ENCODE assay signal across 7 cellular contexts in the genomic region with DNA sequence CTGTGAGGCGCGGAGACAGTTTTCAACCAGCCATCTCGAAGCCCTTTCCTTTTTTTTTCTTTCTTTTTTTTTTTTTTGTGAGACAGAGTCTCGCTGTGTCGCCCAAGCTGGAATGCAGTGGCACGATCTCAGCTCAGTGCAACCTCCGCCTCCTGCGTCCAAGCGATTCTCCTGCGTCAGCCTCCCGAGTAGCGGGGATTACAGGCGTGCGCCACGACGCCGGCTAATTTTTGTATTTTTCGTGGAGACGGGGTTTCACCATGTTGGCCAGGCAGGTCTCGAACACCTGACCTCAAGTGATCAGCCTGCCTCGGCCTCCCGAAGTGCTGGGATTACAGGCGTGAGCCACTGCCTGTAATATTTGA. TPM values are rescaled to one million over a fixed set of nuclear protein-coding genes. Genes with fewer than 3 reads are reported as not detected.
DNase-seq lines count a peak whose midpoint lies in the region; TF ChIP-seq lines count a peak whose summit lies in the region.
"Not testable (repeated sequence)": the region's sequence is repeated elsewhere in the genome, so short reads cannot be mapped to it uniquely, and the experiment has no call there.

No MANE protein-coding gene starts in this region.

- H3K27me3 ChIP-seq in adipocyte (replicated peaks; ENCODE audit: control insufficient read depth, insufficient read depth, low read length); muscle layer of colon (ENCODE audit: control insufficient read depth in 1 of 2, insufficient read depth in 2 of 2, low read length in 2 of 2): not testable (repeated sequence)
- H3K27me3 ChIP-seq in iPS-15b (ENCODE audit: control insufficient read depth, insufficient read depth, low read length): peaks cover 65% of the 10 kb centered on the region

- H3K9ac ChIP-seq in adipocyte (ENCODE audit: low read length): peak overlapping the region; percentile 90
- H3K9ac ChIP-seq in iPS-15b (ENCODE audit: low read depth, low read length): peak overlapping the region; percentile 56
- peak overlapping the region; percentile 94 for H3K9ac ChIP-seq in muscle layer of colon (ENCODE audit: low read length)

- H3K4me1 ChIP-seq in HEK293 (ENCODE audit: control insufficient read depth, insufficient read depth, low read length); iPS-15b (ENCODE audit: control insufficient read depth, insufficient read depth, low read length); muscle layer of colon (ENCODE audit: insufficient read depth, low read length): not testable (repeated sequence)
- peaks cover 26% of the 10 kb centered on the region for H3K4me1 ChIP-seq in adipocyte (ENCODE audit: control insufficient read depth, insufficient read depth, low read length)

- peaks cover 12% of the 10 kb centered on the region for H3K4me1 Mint-ChIP-seq in T-helper 1 cell treated with Interleukin-12 subunit alpha and Interleukin-12 subunit beta and Interleukin-4 antibody, amounts not matched to agents 30 μg/mL and 1 μg/mL, for 36 hours (ENCODE audit: low read depth)
- H3K4me1 Mint-ChIP-seq in endothelial cell (ENCODE audit: unreplicated experiment): peaks cover 13% of the 10 kb centered on the region

- H3K36me3 ChIP-seq in HEK293 (ENCODE audit: control insufficient read depth in 2 of 2, insufficient read depth in 1 of 2, low read length in 2 of 2) (peaks cover 0 to 25% of the 10 kb centered on the region in 2 experiments; a peak in 1 of 3 replicates), adipocyte (ENCODE audit: control insufficient read depth, insufficient read depth, low read length, severe bottlenecking) (peaks cover 14% of the 10 kb centered on the region), iPS-15b (ENCODE audit: control insufficient read depth, insufficient read depth, low read length) (peaks cover 17% of the 10 kb centered on the region)
- H3K36me3 ChIP-seq in muscle layer of colon (ENCODE audit: insufficient read depth, low read length): not testable (repeated sequence)

- H3K9me3 Mint-ChIP-seq in T-helper 1 cell treated with Interleukin-12 subunit alpha and Interleukin-12 subunit beta and Interleukin-4 antibody, amounts not matched to agents 30 μg/mL and 1 μg/mL, for 36 hours; endothelial cell (ENCODE audit: unreplicated experiment): not testable (repeated sequence)

- POLR2A ChIA-PET in HEK293 (lab: Yijun Ruan, JAX): interaction anchor here (1.2 kb wide), 1 partner anchor 222 kb away, joined by 3 read pairs; no protein-coding TSS in a partner anchor

- not testable (repeated sequence) for H3K9me3 ChIP-seq in HEK293 (ENCODE audit: control insufficient read depth, insufficient read depth, low read depth, low read length); adipocyte (ENCODE audit: control insufficient read depth, low read length); iPS-15b (ENCODE audit: control insufficient read depth, insufficient read depth, low read length); muscle layer of colon (ENCODE audit: low read length)

- H3K36me3 Mint-ChIP-seq in T-helper 1 cell treated with Interleukin-12 subunit alpha and Interleukin-12 subunit beta and Interleukin-4 antibody, amounts not matched to agents 30 μg/mL and 1 μg/mL, for 36 hours (ENCODE audit: low read depth); endothelial cell (ENCODE audit: low read depth, unreplicated experiment): not testable (repeated sequence)

- CTCF ChIA-PET in HEK293 (lab: Yijun Ruan, JAX): interaction anchor here (0.6 kb wide), 1 partner anchor 136 kb away, joined by 3 read pairs; no protein-coding TSS in a partner anchor

- not testable (repeated sequence) for H3K27ac ChIP-seq in HEK293 (ENCODE audit: extremely low read depth, low read depth, low read length)
- peak overlapping the region; percentile 95 for H3K27ac ChIP-seq in muscle layer of colon (ENCODE audit: low read depth, low read length)

- H3K4me3 Mint-ChIP-seq in T-helper 1 cell treated with Interleukin-12 subunit alpha and Interleukin-12 subunit beta and Interleukin-4 antibody, amounts not matched to agents 30 μg/mL and 1 μg/mL, for 36 hours: peak overlapping the region; percentile 53
- peak overlapping the region; percentile 92 for H3K4me3 Mint-ChIP-seq in endothelial cell (ENCODE audit: unreplicated experiment)

- H3K4me3 ChIP-seq in HEK293 (ENCODE audit: low read depth, low read length) (peak overlapping the region; percentile 42), adipocyte (ENCODE audit: low read length) (peak overlapping the region; percentile 89), iPS-15b (ENCODE audit: low read depth, low read length) (peak overlapping the region; percentile 66), muscle layer of colon (ENCODE audit: low read depth in 1 of 2, low read length in 2 of 2) (peak overlapping the region; percentile 74 to 81), skeletal muscle cell (ENCODE audit: low read depth, low read length) (peak overlapping the region; percentile 54)

- not testable (repeated sequence) for H3K27ac Mint-ChIP-seq in T-helper 1 cell treated with Interleukin-12 subunit alpha and Interleukin-12 subunit beta and Interleukin-4 antibody, amounts not matched to agents 30 μg/mL and 1 μg/mL, for 36 hours
- peak overlapping the region; percentile 74 for H3K27ac Mint-ChIP-seq in endothelial cell (ENCODE audit: unreplicated experiment)

- peaks cover 74% of the 10 kb centered on the region for H3K27me3 Mint-ChIP-seq in T-helper 1 cell treated with Interleukin-12 subunit alpha and Interleukin-12 subunit beta and Interleukin-4 antibody, amounts not matched to agents 30 μg/mL and 1 μg/mL, for 36 hours (ENCODE audit: low read depth)
- peaks cover 30% of the 10 kb centered on the region for H3K27me3 Mint-ChIP-seq in endothelial cell (ENCODE audit: unreplicated experiment)

- not testable (repeated sequence) for TF ChIP-seq CTCF in HEK293 (tag by site-specific recombination; IDR thresholded peaks at IDR 0.05); endothelial cell (IDR thresholded peaks at IDR 0.05; ENCODE audit: unreplicated experiment)

- not testable (repeated sequence) for DNase-seq in adipocyte (ENCODE audit: low read depth); skeletal muscle cell (ENCODE audit: low read depth)
- DNase-seq in endothelial cell (ENCODE audit: low spot score): peak; percentile 22

RNA-seq across cellular contexts. Expression of a gene that starts 1.0 kb away (rescaled TPM):
- total RNA-seq in endothelial cell (ENCODE audit: unreplicated experiment): 16.4 TPM
